ENCODE assay signal across 9 cellular contexts in genomic region chr21:25428537-25428936, GRCh38.
DNase-seq lines count a peak whose midpoint lies in the region; ATAC-seq and TF ChIP-seq lines count a peak whose summit lies in the region.
"Had no signal": no experiment of that assay in that cellular context is flagged by ENCODE, and none has a peak within 500 bp of the region (broad histone marks: within the 10 kb centered on the region; RNA-seq: fewer than 3 reads in every experiment).

No MANE protein-coding gene starts in this region.

- no peaks in the 10 kb centered on the region for H3K79me2 ChIP-seq in SK-N-SH (ENCODE audit: insufficient read depth)

- H3K4me2 ChIP-seq in SK-N-SH = no peak overlapping the region

- peak; percentile 51 for ATAC-seq in GM18870 (IDR thresholded peaks at IDR 0.05; ENCODE audit: unreplicated experiment)
- peak; percentile 57 for ATAC-seq in HG02870 (IDR thresholded peaks at IDR 0.05; ENCODE audit: unreplicated experiment)
- no peak for ATAC-seq in heart left ventricle
- no peak for ATAC-seq in sciatic nerve

- TF ChIP-seq POLR2A in heart left ventricle (IDR thresholded peaks at IDR 0.05) = no peak

- H3K4me3 ChIP-seq in SK-N-SH (ENCODE audit: low read depth in 2 of 2, low read length in 1 of 2) = no peak overlapping the region
- no peak overlapping the region for H3K4me3 ChIP-seq in heart left ventricle

- H3K9ac ChIP-seq in SK-N-SH = no peak overlapping the region

- no peaks in the 10 kb centered on the region for H3F3A ChIP-seq in SK-N-SH (replicated peaks; ENCODE audit: insufficient read depth)

- H3K36me3 ChIP-seq in SK-N-SH (replicated peaks in 1 of 2; ENCODE audit: control insufficient read depth in 1 of 2, insufficient read depth in 2 of 2, low read length in 1 of 2) = no peaks in the 10 kb centered on the region
- no peaks in the 10 kb centered on the region for H3K36me3 ChIP-seq in heart left ventricle

- H3K27ac ChIP-seq in SK-N-SH (ENCODE audit: low read depth in 2 of 2, low read length in 1 of 2) (no peak overlapping the region), heart left ventricle (no peak overlapping the region)
- H3K27ac ChIP-seq: C4-2B had no signal

- in situ Hi-C loops in ACHN (cut with HindIII; ENCODE audit: low pct_ligation_motif_present, low pct_unique_long_range_greater_than_20kb, low sequenced_read_pairs) = no loop called here

- TF ChIP-seq RAD21 in SK-N-SH (IDR thresholded peaks at IDR 0.05; ENCODE audit: low read length) = no peak

- DNase-seq in ACHN (peak; percentile 11), SK-N-SH (no peak), heart left ventricle (no peak), DMS 273 (lab: John Stamatoyannopoulos, UW; ENCODE audit: unreplicated experiment) (no peak), sciatic nerve (ENCODE audit: low spot score) (no peak), DMS79 treated with DMSO at 0.1 percent for 48 hours (lab: John Stamatoyannopoulos, UW) (no peak)

- H3K4me1 ChIP-seq in SK-N-SH (ENCODE audit: control insufficient read depth in 1 of 2, insufficient read depth in 2 of 2, low read depth in 1 of 2, low read length in 1 of 2) (no peaks in the 10 kb centered on the region), heart left ventricle (no peaks in the 10 kb centered on the region)

- no peaks in the 10 kb centered on the region for H3K9me3 ChIP-seq in SK-N-SH
- H3K9me3 ChIP-seq in heart left ventricle = no peaks in the 10 kb centered on the region

- H2AFZ ChIP-seq in SK-N-SH (ENCODE audit: low read depth) = 0 out of 2 replicates have a peak overlapping the region, but pooled peaks have one; percentile 21

- TF ChIP-seq CTCF in SK-N-SH (IDR thresholded peaks at IDR 0.05) = no peak
- TF ChIP-seq CTCF in heart left ventricle (IDR thresholded peaks at IDR 0.05) = no peak

- intact Hi-C loops in heart left ventricle (cut with DNase I) (loop anchor here in 4 of 10 donors (10.0 kb wide), 2 partner anchors 126 to 136 kb away; no protein-coding TSS in a partner anchor), sciatic nerve (cut with DNase I) (no loop called here)

- no peaks in the 10 kb centered on the region for H3K27me3 ChIP-seq in SK-N-SH (ENCODE audit: insufficient read depth)
- peaks cover 0 to 3% (median 0%) of the 10 kb centered on the region in 9 donors for H3K27me3 ChIP-seq in heart left ventricle

- H3K9me2 ChIP-seq in SK-N-SH = no peaks in the 10 kb centered on the region

- CTCF ChIA-PET in SK-N-SH (lab: Yijun Ruan, JAX) = no interaction called here

- no peak for TF ChIP-seq EP300 in SK-N-SH (IDR thresholded peaks at IDR 0.05; ENCODE audit: borderline replicate concordance in 1 of 2, low read depth in 1 of 2, low read length in 1 of 2)

- POLR2A ChIA-PET in SK-N-SH (lab: Yijun Ruan, JAX) = no interaction called here

- no peaks in the 10 kb centered on the region for H4K20me1 ChIP-seq in SK-N-SH (ENCODE audit: insufficient read depth)

TF ChIP-seq in SK-N-SH, 30 proteins besides CTCF, POLR2A, EP300 and RAD21:
- TF ChIP-seq POLR2AphosphoS5 (IDR thresholded peaks at IDR 0.05; ENCODE audit: low read depth, low read length) = no peak

Comparison
In these comparisons a context has a peak if more than half of its experiments do, and no peak if none do; other contexts are left out.
1. ATAC-seq: peak in GM18870 (single experiment) and HG02870 (single experiment); none in heart left ventricle (0 of 4) and sciatic nerve (single experiment).